Comparison of ENCODE assay signal across 8 cellular contexts in the genomic region with DNA sequence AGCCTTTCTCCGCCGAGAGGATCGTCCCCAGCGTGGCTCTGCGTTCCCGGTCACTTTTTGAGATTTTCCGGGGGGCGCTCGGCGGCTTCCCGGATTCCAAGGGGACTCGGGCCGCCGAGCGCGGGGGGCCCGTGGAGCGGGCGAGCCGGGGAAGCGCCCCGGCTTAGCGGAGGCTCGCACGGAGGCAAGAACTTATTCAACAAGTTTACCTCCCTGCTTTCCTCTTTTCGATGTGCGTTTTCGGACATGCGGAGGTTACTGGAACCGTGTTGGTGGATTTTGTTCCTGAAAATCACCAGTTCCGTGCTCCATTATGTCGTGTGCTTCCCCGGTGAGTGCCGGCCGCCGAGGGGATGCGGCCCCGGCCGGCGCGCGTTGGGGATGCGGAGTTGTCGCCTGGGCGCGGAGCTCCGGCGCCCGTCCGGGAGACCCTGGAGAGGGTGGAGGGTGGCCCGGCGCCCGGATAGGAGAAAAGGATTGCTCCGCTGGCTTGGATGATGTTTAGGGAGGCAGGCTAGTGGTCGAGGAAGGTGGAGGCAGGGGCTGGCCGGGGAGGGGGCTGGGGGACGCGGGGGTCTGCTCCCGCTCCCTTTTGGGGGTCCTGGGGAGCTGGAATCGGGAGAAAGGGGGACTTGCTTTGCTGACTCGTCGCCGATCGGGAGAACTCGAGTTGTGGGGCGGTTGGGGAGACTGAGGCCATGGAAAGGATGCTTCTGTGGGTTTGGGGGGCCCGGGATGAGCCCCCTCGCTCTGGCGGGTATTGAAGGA. TPM values are rescaled to one million over a fixed set of nuclear protein-coding genes. Genes with fewer than 3 reads are reported as not detected.
DNase-seq lines count a peak whose midpoint lies in the region; ATAC-seq lines count a peak whose summit lies in the region.

No MANE protein-coding gene starts in this region.

- H2BK5ac ChIP-seq in mesendoderm (ENCODE audit: low read length) = peak overlapping the region; percentile 89

- ATAC-seq in HG03280 (IDR thresholded peaks at IDR 0.05; ENCODE audit: unreplicated experiment) = no peak
- ATAC-seq in GM21723 (IDR thresholded peaks at IDR 0.05; ENCODE audit: unreplicated experiment) = no peak
- no peak for ATAC-seq in stimulated activated effector memory CD8-positive, alpha-beta T cell treated with anti-CD3 and anti-CD28 coated beads, Interleukin-12 subunit alpha, Interleukin-12 subunit beta, amount 100 ng/mL, for 72 hours

- H2BK15ac ChIP-seq in mesendoderm (replicated peaks; ENCODE audit: low read depth) = no peak overlapping the region

- no peaks in the 10 kb centered on the region for H3K36me3 Mint-ChIP-seq in stimulated activated effector memory CD8-positive, alpha-beta T cell treated with anti-CD3 and anti-CD28 coated beads, Interleukin-12 subunit alpha, Interleukin-12 subunit beta, amount 100 ng/mL, for 72 hours

- no peaks in the 10 kb centered on the region for H3K36me3 ChIP-seq in mesendoderm (ENCODE audit: control insufficient read depth, insufficient read depth, low read length)

- H3K79me2 ChIP-seq in mesendoderm (ENCODE audit: control insufficient read depth, insufficient read depth, low read length) = peaks cover 58% of the 10 kb centered on the region

- no peak overlapping the region for H3K27ac Mint-ChIP-seq in stimulated activated effector memory CD8-positive, alpha-beta T cell treated with anti-CD3 and anti-CD28 coated beads, Interleukin-12 subunit alpha, Interleukin-12 subunit beta, amount 100 ng/mL, for 72 hours

- no peaks in the 10 kb centered on the region for H3K4me1 Mint-ChIP-seq in stimulated activated effector memory CD8-positive, alpha-beta T cell treated with anti-CD3 and anti-CD28 coated beads, Interleukin-12 subunit alpha, Interleukin-12 subunit beta, amount 100 ng/mL, for 72 hours

- DNase-seq in Daoy (ENCODE audit: low read depth) (peak; percentile 27), Kasumi-1 (lab: John Stamatoyannopoulos, UW) (peak; percentile 10 to 27), mesendoderm (no peak), epidermal melanocyte (ENCODE audit: insufficient read length, low spot score) (no peak)
- no peak for DNase-seq in stimulated activated effector memory CD8-positive, alpha-beta T cell treated with anti-CD3 and anti-CD28 coated beads, Interleukin-12 subunit alpha, Interleukin-12 subunit beta, amount 100 ng/mL, for 72 hours (ENCODE audit: low spot score in 2 of 2)

- H3K18ac ChIP-seq in mesendoderm (ENCODE audit: low read length) = peak overlapping the region; percentile 97

- WGBS in mesendoderm (ENCODE audit: extremely low coverage, insufficient coverage, low lambda C conversion rate) = no CpG with 5 or more reads among the region's 69 CpGs

- H3K27me3 ChIP-seq in mesendoderm (ENCODE audit: insufficient read depth, low read length, poor library complexity) = no peaks in the 10 kb centered on the region

- H3K4me2 ChIP-seq in mesendoderm (ENCODE audit: low read length) = peak overlapping the region; percentile 71

- peak overlapping the region; percentile 94 for H4K8ac ChIP-seq in mesendoderm (ENCODE audit: low read depth, low read length)

- peak overlapping the region; percentile 100 for H3K9ac ChIP-seq in mesendoderm (ENCODE audit: low read length)

- H3K4me3 Mint-ChIP-seq in stimulated activated effector memory CD8-positive, alpha-beta T cell treated with anti-CD3 and anti-CD28 coated beads, Interleukin-12 subunit alpha, Interleukin-12 subunit beta, amount 100 ng/mL, for 72 hours = no peak overlapping the region

- peak overlapping the region; percentile 76 for H2AK5ac ChIP-seq in mesendoderm (ENCODE audit: low read length)

- H3K56ac ChIP-seq in mesendoderm (ENCODE audit: low read length) = peak overlapping the region; percentile 99

- peak overlapping the region; percentile 89 for H3K4ac ChIP-seq in mesendoderm (ENCODE audit: low read depth, low read length)

- peaks cover 11% of the 10 kb centered on the region for H3K4me1 ChIP-seq in mesendoderm (ENCODE audit: control insufficient read depth, low read depth, low read length)

- peak overlapping the region; percentile 97 for H3K23ac ChIP-seq in mesendoderm (ENCODE audit: low read length)

- peaks cover 4% of the 10 kb centered on the region for H3K79me1 ChIP-seq in mesendoderm (ENCODE audit: low read length)

- H4K5ac ChIP-seq in mesendoderm (ENCODE audit: low read length) = no peak overlapping the region

- H3K27ac ChIP-seq in cingulate gyrus (ENCODE audit: low read depth, low read length) = peak overlapping the region; percentile 83
- peak overlapping the region; percentile 100 for H3K27ac ChIP-seq in mesendoderm (ENCODE audit: low read depth, low read length)

- no peaks in the 10 kb centered on the region for H3K9me3 Mint-ChIP-seq in stimulated activated effector memory CD8-positive, alpha-beta T cell treated with anti-CD3 and anti-CD28 coated beads, Interleukin-12 subunit alpha, Interleukin-12 subunit beta, amount 100 ng/mL, for 72 hours

- H3K4me3 ChIP-seq in mesendoderm (ENCODE audit: low read length) = peak overlapping the region; percentile 98

- peak overlapping the region; percentile 88 for H2BK120ac ChIP-seq in mesendoderm (ENCODE audit: low read depth, low read length)

RNA-seq across cellular contexts. Expression of a gene that starts 0.9 kb away (rescaled TPM):
- 5.2 and 9.1 TPM in 2 replicates for total RNA-seq in Daoy (2014; rRNA removed; shearing (Covaris generic))
- polyA plus RNA-seq in mesendoderm (2013, experiment 1 of 2) = 52.1 TPM
- polyA plus RNA-seq in mesendoderm (2013, experiment 2 of 2) = 49.8 TPM

Comparison
In these comparisons a context has a peak if more than half of its experiments do, and no peak if none do; other contexts are left out.
1. DNase-seq: peak in Daoy (single experiment) and Kasumi-1 (2 of 2); none in mesendoderm (single experiment), epidermal melanocyte (single experiment) and stimulated activated effector memory CD8-positive, alpha-beta T cell treated with anti-CD3 and anti-CD28 coated beads, Interleukin-12 subunit alpha, Interleukin-12 subunit beta, amount 100 ng/mL, for 72 hours (0 of 2).